Comparison of ENCODE assay signal across 26 cellular contexts in genomic region chr3:137097852-137098251, GRCh38.
"Had no signal": no experiment of that assay in that cellular context is flagged by ENCODE, and none has a peak within 500 bp of the region (broad histone marks: within the 10 kb centered on the region; RNA-seq: fewer than 3 reads in every experiment).

No MANE protein-coding gene starts in this region.

- H3K27ac ChIP-seq: ovary, parathyroid adenoma, psoas muscle, right lobe of liver, sigmoid colon, stomach, thoracic aorta, thyroid gland, tibial nerve, upper lobe of left lung, vagina had no signal

- H3K79me2 ChIP-seq: parathyroid adenoma had no signal

- H3K36me3 ChIP-seq: ovary, right lobe of liver, sigmoid colon, stomach, thoracic aorta, thyroid gland, tibial nerve, upper lobe of left lung, vagina had no signal

- ATAC-seq: natural killer cell treated with Interleukin-12 subunit alpha and Interleukin-12 subunit beta and Interleukin-15 and Interleukin-18, amount 100 ng/mL, for 72 hours; psoas muscle; right cardiac atrium; right lobe of liver; stimulated activated effector memory CD8-positive, alpha-beta T cell treated with anti-CD3 and anti-CD28 coated beads, Interleukin-12 subunit alpha, Interleukin-12 subunit beta, amount 100 ng/mL, for 72 hours; stimulated activated naive B cell treated with anti-CD40 and anti-IgM and Interleukin-4, amounts not matched to agents 10 μg/mL and 1 μg/mL and 100 μg/mL, for 72 hours had no signal

- H3K9ac ChIP-seq: parathyroid adenoma had no signal

- H3K4me1 ChIP-seq: parathyroid adenoma, psoas muscle, right lobe of liver, sigmoid colon, stomach, thyroid gland, upper lobe of left lung, vagina had no signal

- H2AFZ ChIP-seq: parathyroid adenoma had no signal

- H3K9me3 ChIP-seq: ovary, psoas muscle, right lobe of liver, sigmoid colon, thoracic aorta, thyroid gland, tibial nerve, upper lobe of left lung, vagina had no signal

- DNase-seq: nephron progenitor cell; occipital lobe; ovary; posterior cingulate gyrus; psoas muscle; right cardiac atrium; right lobe of liver; sigmoid colon; small intestine; stimulated activated CD4-positive, alpha-beta T cell treated with anti-CD3 and anti-CD28 coated beads, Interleukin-15, amount 100 ng/mL, for 24 hours; stimulated activated CD4-positive, alpha-beta T cell treated with anti-CD3 and anti-CD28 coated beads, Interleukin-2, amount 100 ng/mL, for 24 hours; stimulated activated CD4-positive, alpha-beta T cell treated with anti-CD3 and anti-CD28 coated beads, Interleukin-2, amount 100 ng/mL, for 48 hours; stimulated activated CD4-positive, alpha-beta T cell treated with anti-CD3 and anti-CD28 coated beads, Interleukin-4, amount 100 ng/mL, for 24 hours; stimulated activated naive B cell treated with anti-CD40 and anti-IgM and Interleukin-4, amounts not matched to agents 10 μg/mL and 1 μg/mL and 100 μg/mL, for 72 hours; stimulated activated naive CD4-positive, alpha-beta T cell treated with Interleukin-2 at 50 U/mL for 16 hours; stomach; thyroid gland; trophoblast cell; upper lobe of left lung had no signal

- FAIRE-seq: small intestine, urothelium cell line had no signal

- H3K4me3 ChIP-seq: ovary, psoas muscle, right lobe of liver, sigmoid colon, stomach, thoracic aorta, thyroid gland, tibial nerve, upper lobe of left lung, vagina had no signal

- H3K27me3 ChIP-seq: ovary, right lobe of liver, sigmoid colon, thyroid gland, tibial nerve, upper lobe of left lung, vagina had no signal
